In the genomic region with DNA sequence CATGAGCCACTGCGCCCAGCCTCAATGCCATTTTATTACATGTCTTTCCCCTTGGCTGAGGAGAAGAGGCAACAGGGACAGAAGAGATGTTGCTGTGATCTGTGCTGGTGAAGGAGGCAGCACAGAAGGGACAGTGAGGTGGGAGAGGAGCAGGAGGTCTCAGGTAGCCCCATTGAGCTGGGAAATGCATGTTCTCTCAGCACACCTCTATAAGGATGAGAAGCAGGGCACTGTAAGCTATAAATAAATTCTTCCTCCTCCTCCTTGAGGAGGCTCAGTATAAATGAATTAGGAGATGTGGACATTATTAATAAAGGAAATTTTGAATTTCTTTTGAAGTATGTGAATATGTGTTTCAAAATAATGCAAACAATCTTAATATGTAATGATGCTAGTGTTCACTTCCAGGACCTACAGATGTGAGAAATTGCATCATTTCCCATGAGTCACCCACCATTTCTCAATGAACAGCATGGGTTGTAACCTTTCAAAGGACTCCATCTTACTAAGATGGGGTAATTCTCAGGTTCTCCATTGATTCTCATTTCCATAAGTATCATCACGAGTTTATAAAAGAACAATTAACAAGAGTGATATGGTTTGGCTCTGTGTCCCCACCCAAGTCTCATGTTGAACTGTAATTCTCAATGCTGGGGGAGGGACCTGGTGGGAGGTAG, we compare ENCODE assay signal across 10 cellular contexts.
DNase-seq lines count a peak whose midpoint lies in the region; ATAC-seq, FAIRE-seq and TF ChIP-seq lines count a peak whose summit lies in the region.
"Had no signal": no experiment of that assay in that cellular context is flagged by ENCODE, and none has a peak within 500 bp of the region (broad histone marks: within the 10 kb centered on the region; RNA-seq: fewer than 3 reads in every experiment).

No MANE protein-coding gene starts in this region.

- TF ChIP-seq EP300 in transverse colon (IDR thresholded peaks at IDR 0.05; ENCODE audit: low read depth): no peak

- no peak overlapping the region for H3K27ac ChIP-seq in transverse colon

- H3K4me1 ChIP-seq in transverse colon: no peaks in the 10 kb centered on the region

- no peaks in the 10 kb centered on the region for H3K27me3 ChIP-seq in transverse colon

- in situ Hi-C loops in ACHN (cut with HindIII; ENCODE audit: low pct_ligation_motif_present, low pct_unique_long_range_greater_than_20kb, low sequenced_read_pairs): no loop called here
- in situ Hi-C loops in SK-MEL-5 (cut with HindIII; ENCODE audit: low pct_unique_long_range_greater_than_20kb, low sequenced_read_pairs): no loop called here
- in situ Hi-C loops in transverse colon (cut with MboI; ENCODE audit: low pct_ligation_motif_present in 1 of 4, low pct_unique_long_range_greater_than_20kb in 1 of 4, low sequenced_read_pairs in 3 of 4): no loop called here

- no peak for ATAC-seq in HG03139 (IDR thresholded peaks at IDR 0.05; ENCODE audit: unreplicated experiment)
- ATAC-seq in GM21737 (IDR thresholded peaks at IDR 0.05; ENCODE audit: unreplicated experiment): no peak

- FAIRE-seq in H54 (lab: Jason Lieb, UNC): peak; percentile 57

- H3K9me3 ChIP-seq in transverse colon: no peaks in the 10 kb centered on the region

- WGBS in transverse colon (ENCODE audit: low coverage in 1 of 2), 2 donors: 100% methylated on average over 1 to 2 of the region's 2 CpGs

- H3K36me3 ChIP-seq in transverse colon: no peaks in the 10 kb centered on the region

- H3K4me3 ChIP-seq in fibroblast of mammary gland (ENCODE audit: control insufficient read depth, low read depth, low read length): no peak overlapping the region
- H3K4me3 ChIP-seq in transverse colon: no peak overlapping the region

- no peak for TF ChIP-seq CTCF in fibroblast of mammary gland (conservative IDR thresholded peaks at IDR 0.05; ENCODE audit: control insufficient read depth, insufficient read depth, low read depth, low read length)
- TF ChIP-seq CTCF in transverse colon (IDR thresholded peaks at IDR 0.05): no peak

- no peak for TF ChIP-seq POLR2A in H54 (IDR thresholded peaks at IDR 0.05; ENCODE audit: low read depth, low read length)
- TF ChIP-seq POLR2A in transverse colon (IDR thresholded peaks at IDR 0.05): no peak

- intact Hi-C loops in transverse colon (cut with DNase I; ENCODE audit: low total_unique reads): no loop called here

- DNase-seq in ACHN (peak; percentile 22), H54 (ENCODE audit: insufficient read length, low spot score) (no peak), SK-MEL-5 (ENCODE audit: low read depth, low spot score) (peak; percentile 2), fibroblast of mammary gland (ENCODE audit: low read depth) (peak; percentile 90), NCI-H146 (lab: John Stamatoyannopoulos, UW) (no peak), transverse colon (no peak)
- DNase-seq: NCI-H510A treated with DMSO at 0.1 percent for 48 hours, T1000 had no signal

Comparison
In these comparisons a context has a peak if more than half of its experiments do, and no peak if none do; other contexts are left out.
1. DNase-seq: peak in ACHN (single experiment), SK-MEL-5 (single experiment) and fibroblast of mammary gland (single experiment); none in H54 (single experiment), NCI-H146 (single experiment) and transverse colon (single experiment).